In genomic region chr2:166229678-166230023, GRCh38 we compare ENCODE assay signal across 29 cellular contexts.
DNase-seq lines count a peak whose midpoint lies in the region; ATAC-seq, FAIRE-seq and TF ChIP-seq lines count a peak whose summit lies in the region.
"Had no signal": no experiment of that assay in that cellular context is flagged by ENCODE, and none has a peak within 500 bp of the region (broad histone marks: within the 10 kb centered on the region; RNA-seq: fewer than 3 reads in every experiment).

No MANE protein-coding gene starts in this region.

- peak; percentile 67 to 85 (median 82) for ATAC-seq in right lobe of liver
- ATAC-seq in HG03139 (IDR thresholded peaks at IDR 0.05; ENCODE audit: unreplicated experiment), result no peak
- ATAC-seq in HG02981 (IDR thresholded peaks at IDR 0.05; ENCODE audit: unreplicated experiment), result no peak
- ATAC-seq: activated CD8-positive, alpha-beta T cell treated with anti-CD3 and anti-CD28 coated beads, Interleukin-2, amount 10 ng/mL, durations not matched to agents 7 days and 5 days; effector memory CD8-positive, alpha-beta T cell; gastrocnemius medialis; K562; natural killer cell treated with Interleukin-12 subunit alpha and Interleukin-12 subunit beta and Interleukin-15 and Interleukin-18, amount 100 ng/mL, for 72 hours; T-helper 17 cell had no signal

- CTCF ChIA-PET in endothelial cell of umbilical vein (lab: Charles Lee), result no interaction called here
- CTCF ChIA-PET in CD8-positive, alpha-beta memory T cell (lab: Charles Lee), result no interaction called here

- TF ChIP-seq CTCF in HFFc6 (IDR thresholded peaks at IDR 0.05) (no peak), endothelial cell of umbilical vein (IDR thresholded peaks at IDR 0.05; ENCODE audit: extremely low read depth in 1 of 2, insufficient read depth in 1 of 2, low read depth in 1 of 2, low read length in 2 of 2) (no peak), right lobe of liver (IDR thresholded peaks at IDR 0.05) (no peak)

- peaks cover 45% of the 10 kb centered on the region for H3K4me1 Mint-ChIP-seq in HFFc6 (ENCODE audit: low read depth)
- H3K4me1 Mint-ChIP-seq in CD8-positive, alpha-beta memory T cell, result no peaks in the 10 kb centered on the region
- H3K4me1 Mint-ChIP-seq: CD4-positive, alpha-beta memory T cell; T-helper 17 cell had no signal

- H4K20me1 ChIP-seq in endothelial cell of umbilical vein (replicated peaks; ENCODE audit: control insufficient read depth, extremely low read depth, insufficient read depth, low read length), result no peaks in the 10 kb centered on the region

- TF ChIP-seq POLR2A in endothelial cell of umbilical vein (IDR thresholded peaks at IDR 0.05; ENCODE audit: low read depth, low read length), result no peak
- TF ChIP-seq POLR2A in right lobe of liver (IDR thresholded peaks at IDR 0.05), result no peak

- FAIRE-seq in endothelial cell of umbilical vein (lab: Jason Lieb, UNC) (no peak), small intestine (lab: Jason Lieb, UNC) (no peak)
- FAIRE-seq: K562 had no signal

- intact Hi-C loops in endothelial cell of umbilical vein (cut with micrococcal nuclease) (loop anchor here (10.0 kb wide), 2 partner anchors 175 to 1445 kb away; no protein-coding TSS in a partner anchor), right lobe of liver (cut with DNase I) (no loop called here)

- H3K36me3 Mint-ChIP-seq in HFFc6 (ENCODE audit: low read depth), result peaks cover 17% of the 10 kb centered on the region
- no peaks in the 10 kb centered on the region for H3K36me3 Mint-ChIP-seq in CD8-positive, alpha-beta memory T cell
- H3K36me3 Mint-ChIP-seq: activated naive CD8-positive, alpha-beta T cell; CD4-positive, alpha-beta memory T cell; natural killer cell treated with Interleukin-12 subunit alpha and Interleukin-12 subunit beta and Interleukin-15 and Interleukin-18, amount 100 ng/mL, for 72 hours had no signal

- H3K27ac Mint-ChIP-seq in HFFc6, result peak overlapping the region; percentile 85
- H3K27ac Mint-ChIP-seq in CD8-positive, alpha-beta memory T cell, result no peak overlapping the region
- H3K27ac Mint-ChIP-seq: activated CD8-positive, alpha-beta T cell treated with anti-CD3 and anti-CD28 coated beads, Interleukin-2, amount 10 ng/mL, durations not matched to agents 7 days and 5 days; activated naive CD8-positive, alpha-beta T cell; activated T-helper 2 cell treated with anti-CD3 and anti-CD28 coated beads, Interferon-gamma antibody, Interleukin-2, Interleukin-4, amounts not matched to agents 10 μg/mL and 5 μg/mL and 100 μg/mL, durations not matched to agents 14 hours and 24 hours and 36 hours; CD4-positive, alpha-beta memory T cell; effector memory CD8-positive, alpha-beta T cell; natural killer cell treated with Interleukin-12 subunit alpha and Interleukin-12 subunit beta and Interleukin-15 and Interleukin-18, amount 100 ng/mL, for 72 hours; T-helper 17 cell had no signal

- no peak overlapping the region for H2AFZ ChIP-seq in endothelial cell of umbilical vein (ENCODE audit: low read depth, low read length)

- peak overlapping the region; percentile 23 for H3K4me3 Mint-ChIP-seq in HFFc6
- no peak overlapping the region for H3K4me3 Mint-ChIP-seq in CD8-positive, alpha-beta memory T cell
- H3K4me3 Mint-ChIP-seq: activated CD8-positive, alpha-beta T cell treated with anti-CD3 and anti-CD28 coated beads, Interleukin-2, amount 10 ng/mL, durations not matched to agents 7 days and 5 days; activated naive CD8-positive, alpha-beta T cell; CD4-positive, alpha-beta memory T cell; effector memory CD8-positive, alpha-beta T cell; natural killer cell treated with Interleukin-12 subunit alpha and Interleukin-12 subunit beta and Interleukin-15 and Interleukin-18, amount 100 ng/mL, for 72 hours; T-helper 17 cell had no signal

- H3K36me3 ChIP-seq in endothelial cell of umbilical vein (ENCODE audit: control insufficient read depth in 2 of 2, extremely low read depth in 1 of 2, insufficient read depth in 2 of 2, low read length in 2 of 2) (no peaks in the 10 kb centered on the region), right lobe of liver (no peaks in the 10 kb centered on the region), small intestine (ENCODE audit: control insufficient read depth in 2 of 2, insufficient read depth in 2 of 2, low read length in 2 of 2) (no peaks in the 10 kb centered on the region)
- no peaks in the 10 kb centered on the region for H3K36me3 ChIP-seq in CD8-positive, alpha-beta memory T cell (ENCODE audit: insufficient read depth, low read length)
- H3K36me3 ChIP-seq: cardiac muscle cell, esophagus muscularis mucosa, gastrocnemius medialis, spleen had no signal

- DNase-seq in HFFc6 (no peak), endothelial cell of umbilical vein (ENCODE audit: low read depth, low spot score) (no peak), right lobe of liver (no peak), small intestine (no peak)
- no peak for DNase-seq in CD8-positive, alpha-beta memory T cell
- DNase-seq: activated CD4-positive, alpha-beta T cell treated with anti-CD3 and anti-CD28 coated beads for 1 hour; activated CD8-positive, alpha-beta T cell treated with anti-CD3 and anti-CD28 coated beads, Interleukin-2, amount 10 ng/mL, durations not matched to agents 7 days and 5 days; AML-193; aorta; CD4-positive, alpha-beta memory T cell; effector memory CD8-positive, alpha-beta T cell; gastrocnemius medialis; MM.1S; NCI-H2029 treated with DMSO at 0.1 percent for 48 hours; NCI-H82; retina; SK-N-SH; spleen; T-helper 17 cell had no signal

- H3K27ac ChIP-seq in endothelial cell of umbilical vein (ENCODE audit: insufficient read depth, low read depth, low read length) (no peak overlapping the region), right lobe of liver (peak overlapping the region in 2 of 3 donors; percentile 77 to 87), small intestine (ENCODE audit: low read depth in 1 of 2, low read length in 1 of 2) (no peak overlapping the region)
- no peak overlapping the region for H3K27ac ChIP-seq in CD8-positive, alpha-beta memory T cell (ENCODE audit: low read depth, low read length)
- H3K27ac ChIP-seq: cardiac muscle cell, coronary artery, esophagus muscularis mucosa, gastrocnemius medialis, spleen, tibial nerve had no signal

- peak overlapping the region; percentile 4 for H3K4me2 ChIP-seq in endothelial cell of umbilical vein (ENCODE audit: insufficient read depth, low read length)
- H3K4me2 ChIP-seq: SK-N-SH had no signal

- H3K9me3 Mint-ChIP-seq in HFFc6, result no peaks in the 10 kb centered on the region
- H3K9me3 Mint-ChIP-seq in CD8-positive, alpha-beta memory T cell, result peaks cover 0 to 7% (median 0%) of the 10 kb centered on the region in 5 donors
- H3K9me3 Mint-ChIP-seq: activated T-helper 2 cell treated with anti-CD3 and anti-CD28 coated beads, Interferon-gamma antibody, Interleukin-2, Interleukin-4, amounts not matched to agents 10 μg/mL and 5 μg/mL and 100 μg/mL, durations not matched to agents 14 hours and 24 hours and 36 hours; natural killer cell treated with Interleukin-12 subunit alpha and Interleukin-12 subunit beta and Interleukin-15 and Interleukin-18, amount 100 ng/mL, for 72 hours had no signal

- dilution Hi-C loops in endothelial cell of umbilical vein (cut with MboI; ENCODE audit: extremely low pct_ligation_motif_present, low sequenced_read_pairs), result no loop called here

- H3K4me1 ChIP-seq in endothelial cell of umbilical vein (ENCODE audit: control insufficient read depth, extremely low read depth, insufficient read depth, low read length) (peaks cover 21% of the 10 kb centered on the region), right lobe of liver (peaks cover 0 to 31% (median 11%) of the 10 kb centered on the region in 4 donors), small intestine (ENCODE audit: control insufficient read depth in 2 of 2, insufficient read depth in 1 of 2, low read depth in 1 of 2, low read length in 1 of 2) (no peaks in the 10 kb centered on the region)
- no peaks in the 10 kb centered on the region for H3K4me1 ChIP-seq in CD8-positive, alpha-beta memory T cell (ENCODE audit: insufficient read depth, low read length)
- H3K4me1 ChIP-seq: esophagus muscularis mucosa, gastrocnemius medialis, spleen, tibial nerve had no signal

- H3K27me3 ChIP-seq in endothelial cell of umbilical vein (ENCODE audit: control insufficient read depth in 2 of 2, insufficient read depth in 2 of 2, low read length in 2 of 2) (no peaks in the 10 kb centered on the region), right lobe of liver (no peaks in the 10 kb centered on the region), small intestine (ENCODE audit: control insufficient read depth in 2 of 2, insufficient read depth in 2 of 2, low read length in 2 of 2) (no peaks in the 10 kb centered on the region)
- no peaks in the 10 kb centered on the region for H3K27me3 ChIP-seq in CD8-positive, alpha-beta memory T cell (ENCODE audit: insufficient read depth, low read length, poor library complexity, severe bottlenecking)
- H3K27me3 ChIP-seq: cardiac muscle cell, esophagus muscularis mucosa, gastrocnemius medialis, spleen, tibial nerve had no signal

- H3K9me3 ChIP-seq in endothelial cell of umbilical vein (replicated peaks; ENCODE audit: control insufficient read depth, insufficient read depth, low read length), result no peaks in the 10 kb centered on the region
- H3K9me3 ChIP-seq in right lobe of liver, result no peaks in the 10 kb centered on the region
- no peaks in the 10 kb centered on the region for H3K9me3 ChIP-seq in CD8-positive, alpha-beta memory T cell (ENCODE audit: low read length)
- no peaks in the 10 kb centered on the region for H3K9me3 ChIP-seq in small intestine (ENCODE audit: control insufficient read depth, low read depth)
- H3K9me3 ChIP-seq: esophagus muscularis mucosa, gastrocnemius medialis, SK-N-SH, spleen, tibial nerve had no signal

- H3K4me3 ChIP-seq in endothelial cell of umbilical vein (replicated peaks in 1 of 3; ENCODE audit: insufficient read depth in 1 of 3, low read depth in 1 of 3, low read length in 3 of 3) (no peak overlapping the region), right lobe of liver (peak overlapping the region in 2 of 3 donors; percentile 33 to 40), small intestine (ENCODE audit: low read depth in 1 of 2, low read length in 2 of 2) (no peak overlapping the region)
- H3K4me3 ChIP-seq in CD8-positive, alpha-beta memory T cell (ENCODE audit: low read length), result no peak overlapping the region
- H3K4me3 ChIP-seq: cardiac muscle cell, coronary artery, esophagus muscularis mucosa, gastrocnemius medialis, K562, spleen, tibial nerve had no signal

- H3K79me2 ChIP-seq in endothelial cell of umbilical vein (ENCODE audit: control insufficient read depth, insufficient read depth, low read length), result no peaks in the 10 kb centered on the region

- no TSS peak for BruUV-seq in endothelial cell of umbilical vein (replicated peaks; lab: Mats Ljungman, UMichigan)

- peaks cover 4% of the 10 kb centered on the region; the same call in 1 of the 2 replicates for H3K27me3 Mint-ChIP-seq in HFFc6 (ENCODE audit: insufficient read depth)
- H3K27me3 Mint-ChIP-seq in CD8-positive, alpha-beta memory T cell, result no peaks in the 10 kb centered on the region
- H3K27me3 Mint-ChIP-seq: activated naive CD8-positive, alpha-beta T cell; CD4-positive, alpha-beta memory T cell; effector memory CD8-positive, alpha-beta T cell; natural killer cell treated with Interleukin-12 subunit alpha and Interleukin-12 subunit beta and Interleukin-15 and Interleukin-18, amount 100 ng/mL, for 72 hours; T-helper 17 cell had no signal

- no peak overlapping the region for H3K9ac ChIP-seq in endothelial cell of umbilical vein (replicated peaks; ENCODE audit: extremely low read depth, insufficient read depth, low read length)
- H3K9ac ChIP-seq: SK-N-SH had no signal

- H3K9me1 ChIP-seq in endothelial cell of umbilical vein (replicated peaks; ENCODE audit: control insufficient read depth, extremely low read depth, insufficient read depth, low read length), result no peaks in the 10 kb centered on the region

- POLR2A ChIA-PET in endothelial cell of umbilical vein (lab: Charles Lee), result no interaction called here
- POLR2A ChIA-PET in CD8-positive, alpha-beta memory T cell (lab: Charles Lee), result no interaction called here

Comparison
In these comparisons a context has a peak if more than half of its experiments do, and no peak if none do; other contexts are left out.
1. H3K27ac ChIP-seq: peak in right lobe of liver (2 of 3); none in endothelial cell of umbilical vein (single experiment), CD8-positive, alpha-beta memory T cell (single experiment) and small intestine (0 of 2).
2. H3K4me3 ChIP-seq: peak in right lobe of liver (2 of 3); none in endothelial cell of umbilical vein (0 of 3), CD8-positive, alpha-beta memory T cell (single experiment) and small intestine (0 of 2).
3. ATAC-seq: peak in right lobe of liver (4 of 4); none in HG03139 (single experiment) and HG02981 (single experiment).